1 cellular context compared by ENCODE assay signal in the genomic region with DNA sequence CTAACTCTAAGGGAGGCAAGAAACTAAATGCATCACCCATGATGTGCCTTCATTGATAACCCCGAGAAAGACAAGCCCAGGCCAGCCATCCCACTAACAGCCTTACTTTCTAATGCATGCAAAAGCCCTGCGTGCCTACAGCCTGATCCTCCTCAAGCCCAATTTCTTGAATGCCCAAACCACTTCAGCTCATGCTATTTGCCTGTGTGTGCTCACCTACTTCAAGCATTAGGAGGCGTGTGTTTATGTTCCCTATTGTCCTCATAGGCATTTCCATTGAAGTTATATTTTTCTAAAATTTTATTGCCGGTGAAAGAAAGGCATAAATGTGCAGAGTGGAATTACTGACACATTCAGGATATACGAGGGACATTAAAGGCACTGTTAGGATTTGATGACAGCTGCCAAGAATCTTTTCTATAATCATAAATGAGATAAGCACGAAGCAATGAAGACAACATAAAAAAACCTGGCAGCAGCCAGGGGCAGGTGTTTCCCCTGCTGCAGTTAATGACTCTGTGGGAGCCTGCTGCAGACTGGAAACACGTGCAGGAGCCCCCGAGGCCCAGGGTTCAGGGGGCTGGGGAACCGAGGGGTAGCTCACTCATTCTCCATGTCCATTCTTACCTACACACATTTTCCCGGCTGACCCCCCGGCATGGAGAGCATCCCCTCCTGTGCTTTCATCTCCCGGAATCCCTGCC.
TF ChIP-seq lines count a peak whose summit lies in the region.

No MANE protein-coding gene starts in this region.

TF ChIP-seq in HEK293, 187 proteins besides CTCF, POLR2A, EP300 and RAD21 (continued from another document):
- TF ChIP-seq PRDM4 (tag by site-specific recombination; IDR thresholded peaks at IDR 0.05) (no peak), ZBTB48 (tag by site-specific recombination; IDR thresholded peaks at IDR 0.05) (no peak), ZNF473 (tag by site-specific recombination; IDR thresholded peaks at IDR 0.05) (no peak), ZNF24 (tag by site-specific recombination; IDR thresholded peaks at IDR 0.05) (no peak; the same call in 1 of the 2 replicates), ZNF10 (tag by site-specific recombination; IDR thresholded peaks at IDR 0.05) (no peak), KLF16 (tag by site-specific recombination; IDR thresholded peaks at IDR 0.05) (no peak), YY2 (tag by site-specific recombination; IDR thresholded peaks at IDR 0.05) (no peak), ZEB2 (tag by site-specific recombination; IDR thresholded peaks at IDR 0.05) (no peak), YY1 (tag by site-specific recombination; IDR thresholded peaks at IDR 0.05) (no peak), ZNF341 (tag by site-specific recombination; IDR thresholded peaks at IDR 0.05; ENCODE audit: low read depth) (no peak), ZNF670 (tag by site-specific recombination; IDR thresholded peaks at IDR 0.05; ENCODE audit: low read depth) (no peak), ZNF174 (tag by site-specific recombination; IDR thresholded peaks at IDR 0.05) (no peak), ZNF398 (tag by site-specific recombination; IDR thresholded peaks at IDR 0.05) (no peak), ZNF37A (tag by site-specific recombination; IDR thresholded peaks at IDR 0.05) (no peak), ZIC2 (tag by site-specific recombination; IDR thresholded peaks at IDR 0.05) (peak; percentile 86), ZNF501 (tag by site-specific recombination; IDR thresholded peaks at IDR 0.05) (no peak), ZNF571 (tag by site-specific recombination; IDR thresholded peaks at IDR 0.05) (no peak), SETDB1 (IDR thresholded peaks at IDR 0.05; ENCODE audit: insufficient read length, low read length) (no peak), ZBTB8A (tag by site-specific recombination; IDR thresholded peaks at IDR 0.05) (peak; percentile 80), ZNF654 (tag by site-specific recombination; IDR thresholded peaks at IDR 0.05; ENCODE audit: low read depth) (no peak), ZNF830 (tag by site-specific recombination; IDR thresholded peaks at IDR 0.05; ENCODE audit: low read depth) (no peak), GLIS1 (tag by site-specific recombination; IDR thresholded peaks at IDR 0.05) (peak; percentile 91), KLF10 (tag by site-specific recombination; IDR thresholded peaks at IDR 0.05) (no peak), ZXDB (tag by site-specific recombination; IDR thresholded peaks at IDR 0.05) (0 out of 2 replicates have a peak, but pooled peaks have one; percentile 38), ZBTB21 (tag by site-specific recombination; IDR thresholded peaks at IDR 0.05) (no peak), ZBTB7A (tag by site-specific recombination; IDR thresholded peaks at IDR 0.05; ENCODE audit: low read depth) (no peak), ZNF658 (tag by site-specific recombination; IDR thresholded peaks at IDR 0.05) (no peak), ZNF302 (tag by site-specific recombination; IDR thresholded peaks at IDR 0.05; ENCODE audit: low read depth) (no peak), FEZF1 (tag by site-specific recombination; IDR thresholded peaks at IDR 0.05) (peak; percentile 69), ZSCAN30 (tag by site-specific recombination; IDR thresholded peaks at IDR 0.05) (peak; percentile 38; the same call in 1 of the 2 replicates), ZNF366 (tag by site-specific recombination; conservative IDR thresholded peaks at IDR 0.05) (no peak), ZNF629 (tag by site-specific recombination; IDR thresholded peaks at IDR 0.05) (no peak)
- TF ChIP-seq, protein P1, sequence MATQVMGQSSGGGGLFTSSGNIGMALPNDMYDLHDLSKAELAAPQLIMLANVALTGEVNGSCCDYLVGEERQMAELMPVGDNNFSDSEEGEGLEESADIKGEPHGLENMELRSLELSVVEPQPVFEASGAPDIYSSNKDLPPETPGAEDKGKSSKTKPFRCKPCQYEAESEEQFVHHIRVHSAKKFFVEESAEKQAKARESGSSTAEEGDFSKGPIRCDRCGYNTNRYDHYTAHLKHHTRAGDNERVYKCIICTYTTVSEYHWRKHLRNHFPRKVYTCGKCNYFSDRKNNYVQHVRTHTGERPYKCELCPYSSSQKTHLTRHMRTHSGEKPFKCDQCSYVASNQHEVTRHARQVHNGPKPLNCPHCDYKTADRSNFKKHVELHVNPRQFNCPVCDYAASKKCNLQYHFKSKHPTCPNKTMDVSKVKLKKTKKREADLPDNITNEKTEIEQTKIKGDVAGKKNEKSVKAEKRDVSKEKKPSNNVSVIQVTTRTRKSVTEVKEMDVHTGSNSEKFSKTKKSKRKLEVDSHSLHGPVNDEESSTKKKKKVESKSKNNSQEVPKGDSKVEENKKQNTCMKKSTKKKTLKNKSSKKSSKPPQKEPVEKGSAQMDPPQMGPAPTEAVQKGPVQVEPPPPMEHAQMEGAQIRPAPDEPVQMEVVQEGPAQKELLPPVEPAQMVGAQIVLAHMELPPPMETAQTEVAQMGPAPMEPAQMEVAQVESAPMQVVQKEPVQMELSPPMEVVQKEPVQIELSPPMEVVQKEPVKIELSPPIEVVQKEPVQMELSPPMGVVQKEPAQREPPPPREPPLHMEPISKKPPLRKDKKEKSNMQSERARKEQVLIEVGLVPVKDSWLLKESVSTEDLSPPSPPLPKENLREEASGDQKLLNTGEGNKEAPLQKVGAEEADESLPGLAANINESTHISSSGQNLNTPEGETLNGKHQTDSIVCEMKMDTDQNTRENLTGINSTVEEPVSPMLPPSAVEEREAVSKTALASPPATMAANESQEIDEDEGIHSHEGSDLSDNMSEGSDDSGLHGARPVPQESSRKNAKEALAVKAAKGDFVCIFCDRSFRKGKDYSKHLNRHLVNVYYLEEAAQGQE (tag by site-specific recombination; IDR thresholded peaks at IDR 0.05): no peak
- TF ChIP-seq, protein P2, sequence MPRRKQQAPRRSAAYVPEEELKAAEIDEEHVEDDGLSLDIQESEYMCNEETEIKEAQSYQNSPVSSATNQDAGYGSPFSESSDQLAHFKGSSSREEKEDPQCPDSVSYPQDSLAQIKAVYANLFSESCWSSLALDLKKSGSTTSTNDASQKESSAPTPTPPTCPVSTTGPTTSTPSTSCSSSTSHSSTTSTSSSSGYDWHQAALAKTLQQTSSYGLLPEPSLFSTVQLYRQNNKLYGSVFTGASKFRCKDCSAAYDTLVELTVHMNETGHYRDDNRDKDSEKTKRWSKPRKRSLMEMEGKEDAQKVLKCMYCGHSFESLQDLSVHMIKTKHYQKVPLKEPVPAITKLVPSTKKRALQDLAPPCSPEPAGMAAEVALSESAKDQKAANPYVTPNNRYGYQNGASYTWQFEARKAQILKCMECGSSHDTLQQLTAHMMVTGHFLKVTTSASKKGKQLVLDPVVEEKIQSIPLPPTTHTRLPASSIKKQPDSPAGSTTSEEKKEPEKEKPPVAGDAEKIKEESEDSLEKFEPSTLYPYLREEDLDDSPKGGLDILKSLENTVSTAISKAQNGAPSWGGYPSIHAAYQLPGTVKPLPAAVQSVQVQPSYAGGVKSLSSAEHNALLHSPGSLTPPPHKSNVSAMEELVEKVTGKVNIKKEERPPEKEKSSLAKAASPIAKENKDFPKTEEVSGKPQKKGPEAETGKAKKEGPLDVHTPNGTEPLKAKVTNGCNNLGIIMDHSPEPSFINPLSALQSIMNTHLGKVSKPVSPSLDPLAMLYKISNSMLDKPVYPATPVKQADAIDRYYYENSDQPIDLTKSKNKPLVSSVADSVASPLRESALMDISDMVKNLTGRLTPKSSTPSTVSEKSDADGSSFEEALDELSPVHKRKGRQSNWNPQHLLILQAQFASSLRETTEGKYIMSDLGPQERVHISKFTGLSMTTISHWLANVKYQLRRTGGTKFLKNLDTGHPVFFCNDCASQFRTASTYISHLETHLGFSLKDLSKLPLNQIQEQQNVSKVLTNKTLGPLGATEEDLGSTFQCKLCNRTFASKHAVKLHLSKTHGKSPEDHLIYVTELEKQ (tag by site-specific recombination; IDR thresholded peaks at IDR 0.05; ENCODE audit: borderline replicate concordance): 0 out of 2 replicates have a peak, but pooled peaks have one; percentile 20
- TF ChIP-seq, protein P3, sequence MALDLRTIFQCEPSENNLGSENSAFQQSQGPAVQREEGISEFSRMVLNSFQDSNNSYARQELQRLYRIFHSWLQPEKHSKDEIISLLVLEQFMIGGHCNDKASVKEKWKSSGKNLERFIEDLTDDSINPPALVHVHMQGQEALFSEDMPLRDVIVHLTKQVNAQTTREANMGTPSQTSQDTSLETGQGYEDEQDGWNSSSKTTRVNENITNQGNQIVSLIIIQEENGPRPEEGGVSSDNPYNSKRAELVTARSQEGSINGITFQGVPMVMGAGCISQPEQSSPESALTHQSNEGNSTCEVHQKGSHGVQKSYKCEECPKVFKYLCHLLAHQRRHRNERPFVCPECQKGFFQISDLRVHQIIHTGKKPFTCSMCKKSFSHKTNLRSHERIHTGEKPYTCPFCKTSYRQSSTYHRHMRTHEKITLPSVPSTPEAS (tag by site-specific recombination; IDR thresholded peaks at IDR 0.05): no peak
- TF ChIP-seq, protein P4, sequence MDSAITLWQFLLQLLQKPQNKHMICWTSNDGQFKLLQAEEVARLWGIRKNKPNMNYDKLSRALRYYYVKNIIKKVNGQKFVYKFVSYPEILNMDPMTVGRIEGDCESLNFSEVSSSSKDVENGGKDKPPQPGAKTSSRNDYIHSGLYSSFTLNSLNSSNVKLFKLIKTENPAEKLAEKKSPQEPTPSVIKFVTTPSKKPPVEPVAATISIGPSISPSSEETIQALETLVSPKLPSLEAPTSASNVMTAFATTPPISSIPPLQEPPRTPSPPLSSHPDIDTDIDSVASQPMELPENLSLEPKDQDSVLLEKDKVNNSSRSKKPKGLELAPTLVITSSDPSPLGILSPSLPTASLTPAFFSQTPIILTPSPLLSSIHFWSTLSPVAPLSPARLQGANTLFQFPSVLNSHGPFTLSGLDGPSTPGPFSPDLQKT (IDR thresholded peaks at IDR 0.05; ENCODE audit: borderline replicate concordance, low read depth, low read length): no peak
- TF ChIP-seq, protein P5, sequence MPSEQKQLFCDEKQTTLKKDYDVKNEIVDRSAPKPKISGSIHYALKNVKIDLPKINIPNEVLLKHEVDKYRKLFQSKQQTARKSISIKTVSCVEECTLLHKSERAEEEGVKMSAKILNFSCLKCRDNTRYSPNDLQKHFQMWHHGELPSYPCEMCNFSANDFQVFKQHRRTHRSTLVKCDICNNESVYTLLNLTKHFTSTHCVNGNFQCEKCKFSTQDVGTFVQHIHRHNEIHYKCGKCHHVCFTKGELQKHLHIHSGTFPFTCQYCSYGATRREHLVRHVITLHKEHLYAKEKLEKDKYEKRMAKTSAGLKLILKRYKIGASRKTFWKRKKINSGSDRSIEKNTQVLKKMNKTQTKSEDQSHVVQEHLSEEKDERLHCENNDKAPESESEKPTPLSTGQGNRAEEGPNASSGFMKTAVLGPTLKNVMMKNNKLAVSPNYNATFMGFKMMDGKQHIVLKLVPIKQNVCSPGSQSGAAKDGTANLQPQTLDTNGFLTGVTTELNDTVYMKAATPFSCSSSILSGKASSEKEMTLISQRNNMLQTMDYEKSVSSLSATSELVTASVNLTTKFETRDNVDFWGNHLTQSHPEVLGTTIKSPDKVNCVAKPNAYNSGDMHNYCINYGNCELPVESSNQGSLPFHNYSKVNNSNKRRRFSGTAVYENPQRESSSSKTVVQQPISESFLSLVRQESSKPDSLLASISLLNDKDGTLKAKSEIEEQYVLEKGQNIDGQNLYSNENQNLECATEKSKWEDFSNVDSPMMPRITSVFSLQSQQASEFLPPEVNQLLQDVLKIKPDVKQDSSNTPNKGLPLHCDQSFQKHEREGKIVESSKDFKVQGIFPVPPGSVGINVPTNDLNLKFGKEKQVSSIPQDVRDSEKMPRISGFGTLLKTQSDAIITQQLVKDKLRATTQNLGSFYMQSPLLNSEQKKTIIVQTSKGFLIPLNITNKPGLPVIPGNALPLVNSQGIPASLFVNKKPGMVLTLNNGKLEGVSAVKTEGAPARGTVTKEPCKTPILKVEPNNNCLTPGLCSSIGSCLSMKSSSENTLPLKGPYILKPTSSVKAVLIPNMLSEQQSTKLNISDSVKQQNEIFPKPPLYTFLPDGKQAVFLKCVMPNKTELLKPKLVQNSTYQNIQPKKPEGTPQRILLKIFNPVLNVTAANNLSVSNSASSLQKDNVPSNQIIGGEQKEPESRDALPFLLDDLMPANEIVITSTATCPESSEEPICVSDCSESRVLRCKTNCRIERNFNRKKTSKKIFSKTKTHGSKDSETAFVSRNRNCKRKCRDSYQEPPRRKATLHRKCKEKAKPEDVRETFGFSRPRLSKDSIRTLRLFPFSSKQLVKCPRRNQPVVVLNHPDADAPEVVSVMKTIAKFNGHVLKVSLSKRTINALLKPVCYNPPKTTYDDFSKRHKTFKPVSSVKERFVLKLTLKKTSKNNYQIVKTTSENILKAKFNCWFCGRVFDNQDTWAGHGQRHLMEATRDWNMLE (tag by site-specific recombination; conservative IDR thresholded peaks at IDR 0.05; ENCODE audit: low read depth): no peak
